Comparison of ENCODE assay signal across 16 cellular contexts in the genomic region with DNA sequence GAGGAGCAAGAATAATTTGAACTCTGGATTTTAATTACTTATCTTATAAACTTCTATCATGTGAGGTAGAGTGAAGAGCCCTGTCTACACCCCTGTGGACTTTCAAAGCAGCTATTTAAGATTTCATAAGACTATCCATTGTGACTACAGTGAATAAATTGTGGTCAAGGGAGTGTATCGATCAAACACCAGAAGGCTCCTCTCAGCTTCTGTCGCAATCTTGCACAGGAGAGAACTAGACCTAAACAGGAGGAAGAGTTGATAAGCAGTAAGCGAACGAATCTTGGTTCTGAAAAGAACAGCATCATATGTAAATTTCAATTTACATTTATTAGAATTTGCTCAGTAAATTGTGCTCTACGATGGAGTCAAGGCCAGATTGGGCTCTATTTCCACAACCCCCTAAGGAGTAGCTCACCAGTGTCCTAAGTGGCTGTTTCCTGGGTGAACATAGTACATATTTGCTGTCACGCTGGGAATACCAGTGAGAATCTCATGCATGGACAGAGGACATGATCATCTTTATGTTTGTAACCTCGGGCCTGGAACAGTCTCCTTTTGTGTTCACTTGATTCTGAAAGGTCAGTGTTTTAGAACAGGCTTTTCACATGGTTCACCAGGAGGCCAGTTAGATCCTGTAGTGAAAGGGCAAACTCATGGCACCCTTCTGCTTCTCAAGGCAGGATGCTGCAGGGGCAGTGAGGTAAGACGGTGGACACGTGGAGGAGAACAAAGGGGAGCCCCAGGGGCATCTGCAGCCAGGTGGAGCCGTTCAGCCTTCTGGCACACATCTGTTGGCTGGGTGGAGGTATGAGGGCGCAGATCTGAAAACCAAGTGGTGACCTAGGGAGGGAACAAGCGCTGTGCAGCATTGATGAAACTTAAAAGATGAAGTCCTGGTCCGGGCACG. TPM values are rescaled to one million over a fixed set of nuclear protein-coding genes. Genes with fewer than 3 reads are reported as not detected.
A peak's percentile ranks its signal among the peaks of the same experiment; 100 is the strongest.
DNase-seq lines count a peak whose midpoint lies in the region; ATAC-seq and TF ChIP-seq lines count a peak whose summit lies in the region.
"Had no signal": no experiment of that assay in that cellular context is flagged by ENCODE, and none has a peak within 500 bp of the region (broad histone marks: within the 10 kb centered on the region; RNA-seq: fewer than 3 reads in every experiment).

No MANE protein-coding gene starts in this region.

- H3K9me3 ChIP-seq in endodermal cell (ENCODE audit: control insufficient read depth, low read length), result no peaks in the 10 kb centered on the region
- no peaks in the 10 kb centered on the region for H3K9me3 ChIP-seq in SJCRH30 (replicated peaks)

- H3K36me3 Mint-ChIP-seq in endodermal cell (ENCODE audit: low read depth), result no peaks in the 10 kb centered on the region
- no peaks in the 10 kb centered on the region for H3K36me3 Mint-ChIP-seq in stimulated activated memory B cell treated with anti-CD40 and anti-IgM and Interleukin-4, amounts not matched to agents 10 μg/mL and 1 μg/mL and 100 μg/mL, for 72 hours
- H3K36me3 Mint-ChIP-seq: activated naive CD4-positive, alpha-beta T cell treated with anti-CD3 and anti-CD28 coated beads, Interleukin-2, amount 50 U/mL, for 72 hours had no signal

- no peaks in the 10 kb centered on the region for H3K27me3 Mint-ChIP-seq in endodermal cell (ENCODE audit: insufficient read depth)
- H3K27me3 Mint-ChIP-seq in stimulated activated memory B cell treated with anti-CD40 and anti-IgM and Interleukin-4, amounts not matched to agents 10 μg/mL and 1 μg/mL and 100 μg/mL, for 72 hours, result peaks cover 44% of the 10 kb centered on the region

- H3K4me1 ChIP-seq in endodermal cell (ENCODE audit: control insufficient read depth, insufficient read depth, low read length) (no peaks in the 10 kb centered on the region), SJCRH30 (no peaks in the 10 kb centered on the region)

- no peaks in the 10 kb centered on the region for H3K9me3 Mint-ChIP-seq in endodermal cell
- no peaks in the 10 kb centered on the region for H3K9me3 Mint-ChIP-seq in stimulated activated memory B cell treated with anti-CD40 and anti-IgM and Interleukin-4, amounts not matched to agents 10 μg/mL and 1 μg/mL and 100 μg/mL, for 72 hours
- H3K9me3 Mint-ChIP-seq: activated naive CD4-positive, alpha-beta T cell treated with anti-CD3 and anti-CD28 coated beads, Interleukin-2, amount 50 U/mL, for 72 hours; stimulated activated naive CD8-positive, alpha-beta T cell treated with anti-CD3 and anti-CD28 coated beads, Interleukin-15, Interleukin-2, amounts not matched to agents 100 ng/mL and 50 ng/mL, for 24 hours had no signal

- intact Hi-C loops in left ventricle myocardium superior (cut with micrococcal nuclease), result no loop called here
- intact Hi-C loops in Right ventricle myocardium inferior (cut with DNase I), result no loop called here

- no peak overlapping the region for H3K27ac Mint-ChIP-seq in endodermal cell
- H3K27ac Mint-ChIP-seq in stimulated activated memory B cell treated with anti-CD40 and anti-IgM and Interleukin-4, amounts not matched to agents 10 μg/mL and 1 μg/mL and 100 μg/mL, for 72 hours, result no peak overlapping the region
- H3K27ac Mint-ChIP-seq: stimulated activated naive CD8-positive, alpha-beta T cell treated with anti-CD3 and anti-CD28 coated beads, Interleukin-15, Interleukin-2, amounts not matched to agents 100 ng/mL and 50 ng/mL, for 24 hours had no signal

- no peak overlapping the region for H3K9ac ChIP-seq in endodermal cell (ENCODE audit: extremely low read depth, low read length, poor library complexity, severe bottlenecking)

- H3K27ac ChIP-seq in endodermal cell (ENCODE audit: low read depth, low read length), result no peak overlapping the region
- H3K27ac ChIP-seq in SJCRH30, result no peak overlapping the region
- no peak overlapping the region for H3K27ac ChIP-seq in caudate nucleus (ENCODE audit: low read depth, low read length)

- DNase-seq in left ventricle myocardium superior (no peak), Right ventricle myocardium inferior (ENCODE audit: missing footprints) (no peak), NOMO-1 (lab: John Stamatoyannopoulos, UW; ENCODE audit: unreplicated experiment in 2 of 2) (peak; percentile 26 to 67), endodermal cell (peak; percentile 53), SJCRH30 (no peak), GM13976 (ENCODE audit: low spot score) (no peak), caudate nucleus (lab: John Stamatoyannopoulos, UW) (no peak)
- DNase-seq: AML-193; central memory CD4-positive, alpha-beta T cell; hippocampal formation; MM.1S; NCI-H2227 treated with DMSO at 0.1 percent for 48 hours had no signal

- no peak overlapping the region for H3K4me3 Mint-ChIP-seq in endodermal cell
- no peak overlapping the region for H3K4me3 Mint-ChIP-seq in stimulated activated memory B cell treated with anti-CD40 and anti-IgM and Interleukin-4, amounts not matched to agents 10 μg/mL and 1 μg/mL and 100 μg/mL, for 72 hours
- H3K4me3 Mint-ChIP-seq: stimulated activated naive CD8-positive, alpha-beta T cell treated with anti-CD3 and anti-CD28 coated beads, Interleukin-15, Interleukin-2, amounts not matched to agents 100 ng/mL and 50 ng/mL, for 24 hours had no signal

- no peaks in the 10 kb centered on the region for H3K27me3 ChIP-seq in endodermal cell (ENCODE audit: control insufficient read depth, insufficient read depth, low read length, poor library complexity, severe bottlenecking)
- H3K27me3 ChIP-seq in SJCRH30, result peaks cover 6% of the 10 kb centered on the region

- ATAC-seq in left ventricle myocardium superior, result peak; percentile 6
- no peak for ATAC-seq in Right ventricle myocardium inferior
- peak; percentile 42 for ATAC-seq in stimulated activated memory B cell treated with anti-CD40 and anti-IgM and Interleukin-4, amounts not matched to agents 10 μg/mL and 1 μg/mL and 100 μg/mL, for 72 hours
- ATAC-seq: activated naive CD4-positive, alpha-beta T cell treated with anti-CD3 and anti-CD28 coated beads, Interleukin-2, amount 50 U/mL, for 72 hours had no signal

- no peaks in the 10 kb centered on the region for H3K4me1 Mint-ChIP-seq in endodermal cell
- peaks cover 6% of the 10 kb centered on the region for H3K4me1 Mint-ChIP-seq in stimulated activated memory B cell treated with anti-CD40 and anti-IgM and Interleukin-4, amounts not matched to agents 10 μg/mL and 1 μg/mL and 100 μg/mL, for 72 hours

- WGBS in endodermal cell (ENCODE audit: insufficient coverage in 1 of 2, insufficient read length in 1 of 2), 2 experiments, result 88 to 96% methylated on average over 7 to 14 of the region's 14 CpGs

- no peak overlapping the region for H3K4me3 ChIP-seq in endodermal cell (ENCODE audit: low read length)
- no peak overlapping the region for H3K4me3 ChIP-seq in SJCRH30
- H3K4me3 ChIP-seq: lung had no signal

- H3K36me3 ChIP-seq in endodermal cell (ENCODE audit: control insufficient read depth, insufficient read depth, low read length), result no peaks in the 10 kb centered on the region
- H3K36me3 ChIP-seq in SJCRH30, result no peaks in the 10 kb centered on the region

- in situ Hi-C loops in GM13976 (cut with MboI; ENCODE audit: low sequenced_read_pairs, unreplicated experiment), result no loop called here

- TF ChIP-seq CTCF in endodermal cell (conservative IDR thresholded peaks at IDR 0.05) (peak; percentile 17), GM13976 (IDR thresholded peaks at IDR 0.05; ENCODE audit: borderline replicate concordance, control extremely low read depth, extremely low read depth, insufficient read depth, missing control alignments) (no peak)

RNA-seq across cellular contexts. Expression of a gene that starts 33.3 kb away (rescaled TPM):
- total RNA-seq in left ventricle myocardium superior (40.9 TPM), Right ventricle myocardium inferior (38.0 TPM), endodermal cell (1 to 10 TPM; 1.1 to 1.6 TPM)
- polyA plus RNA-seq in endodermal cell (2013, experiment 1 of 2), result 0.68 TPM
- 0.62 TPM for polyA plus RNA-seq in endodermal cell (2013, experiment 2 of 2)
- 0.02 and 0.03 TPM in 2 replicates for total RNA-seq in SJCRH30 (2014; rRNA removed; shearing (Covaris generic))

Comparison
In these comparisons a context has a peak if more than half of its experiments do, and no peak if none do; other contexts are left out.
1. DNase-seq: peak in NOMO-1 (2 of 2) and endodermal cell (single experiment); none in left ventricle myocardium superior (single experiment), Right ventricle myocardium inferior (single experiment), SJCRH30 (0 of 2), GM13976 (single experiment) and caudate nucleus (0 of 61).
2. RNA of a gene that starts 33.3 kb away (total RNA-seq): 40.9 TPM in left ventricle myocardium superior (single experiment) and 38.0 TPM in Right ventricle myocardium inferior (single experiment); 1.1 to 1.6 TPM in endodermal cell and 0.02 to 0.03 TPM in SJCRH30; every median in the first group is over 10 times any median in the second.